In the genomic region with DNA sequence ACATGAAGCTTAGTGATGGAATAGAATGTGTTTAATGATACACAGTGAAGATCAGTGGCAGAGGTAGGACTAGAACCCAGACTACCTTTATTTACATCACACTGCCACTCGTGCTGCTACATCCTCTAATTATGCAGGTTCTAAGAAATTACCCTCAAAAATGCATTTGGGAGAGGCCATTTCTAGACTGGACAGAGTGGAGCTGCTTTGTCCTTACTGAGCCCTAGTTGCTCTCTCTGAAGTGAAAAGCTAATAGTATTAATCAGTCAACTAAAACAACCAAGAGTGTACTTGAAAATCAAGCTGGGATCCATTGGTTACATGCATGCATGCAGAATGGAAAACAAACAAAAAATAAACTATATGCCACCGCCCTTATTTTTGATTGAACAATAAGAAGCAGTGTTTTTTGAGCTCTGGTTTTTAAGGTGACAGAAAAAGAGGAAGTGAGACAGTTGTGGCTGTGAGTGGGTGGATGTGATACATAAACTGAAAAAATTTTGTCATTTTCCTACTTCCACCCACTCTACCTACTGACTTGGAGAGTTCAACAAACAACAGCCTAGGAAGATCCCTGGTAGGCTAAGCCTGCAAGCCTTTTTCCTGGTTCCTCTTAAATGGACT, we compare ENCODE assay signal across 8 cellular contexts.
A peak's percentile ranks its signal among the peaks of the same experiment; 100 is the strongest.
DNase-seq lines count a peak whose midpoint lies in the region; ATAC-seq lines count a peak whose summit lies in the region.

No MANE protein-coding gene starts in this region.

- no peaks in the 10 kb centered on the region for H3K9me3 Mint-ChIP-seq in stimulated activated naive CD8-positive, alpha-beta T cell treated with anti-CD3 and anti-CD28 coated beads, Interleukin-15, Interleukin-2, amounts not matched to agents 100 ng/mL and 50 ng/mL, for 24 hours

- DNase-seq in activated gamma-delta T cell treated with anti-CD3 and anti-CD28 coated beads, Interleukin-2, amount 50 U/mL, for 16 hours (ENCODE audit: low read depth): peak; percentile 12
- DNase-seq in activated gamma-delta T cell treated with Interleukin-2 at 50 U/mL for 16 hours (no peak), NCI-H2081 (lab: John Stamatoyannopoulos, UW) (no peak), D341Med (ENCODE audit: low spot score) (no peak), NCI-H1092 treated with DMSO at 0.1 percent for 48 hours (lab: John Stamatoyannopoulos, UW) (no peak)
- peak; percentile 4 to 12 for DNase-seq in activated CD4-positive, alpha-beta T cell treated with anti-CD3 and anti-CD28 coated beads, Interleukin-2, amount 50 U/mL, for 4 hours

- peak; percentile 78 for ATAC-seq in HG03159 (IDR thresholded peaks at IDR 0.05; ENCODE audit: unreplicated experiment)

- H3K36me3 Mint-ChIP-seq in stimulated activated naive CD8-positive, alpha-beta T cell treated with anti-CD3 and anti-CD28 coated beads, Interleukin-15, Interleukin-2, amounts not matched to agents 100 ng/mL and 50 ng/mL, for 24 hours (ENCODE audit: low read depth): no peaks in the 10 kb centered on the region

- H3K27ac Mint-ChIP-seq in stimulated activated naive CD8-positive, alpha-beta T cell treated with anti-CD3 and anti-CD28 coated beads, Interleukin-15, Interleukin-2, amounts not matched to agents 100 ng/mL and 50 ng/mL, for 24 hours: peak overlapping the region; percentile 99

- H3K4me3 Mint-ChIP-seq in stimulated activated naive CD8-positive, alpha-beta T cell treated with anti-CD3 and anti-CD28 coated beads, Interleukin-15, Interleukin-2, amounts not matched to agents 100 ng/mL and 50 ng/mL, for 24 hours: peak overlapping the region; percentile 74

- no peaks in the 10 kb centered on the region for H3K27me3 Mint-ChIP-seq in stimulated activated naive CD8-positive, alpha-beta T cell treated with anti-CD3 and anti-CD28 coated beads, Interleukin-15, Interleukin-2, amounts not matched to agents 100 ng/mL and 50 ng/mL, for 24 hours

- peaks cover 40% of the 10 kb centered on the region for H3K4me1 Mint-ChIP-seq in stimulated activated naive CD8-positive, alpha-beta T cell treated with anti-CD3 and anti-CD28 coated beads, Interleukin-15, Interleukin-2, amounts not matched to agents 100 ng/mL and 50 ng/mL, for 24 hours (ENCODE audit: low read depth)

Comparison
In these comparisons a context has a peak if more than half of its experiments do, and no peak if none do; other contexts are left out.
1. DNase-seq: peak in activated gamma-delta T cell treated with anti-CD3 and anti-CD28 coated beads, Interleukin-2, amount 50 U/mL, for 16 hours (single experiment) and activated CD4-positive, alpha-beta T cell treated with anti-CD3 and anti-CD28 coated beads, Interleukin-2, amount 50 U/mL, for 4 hours (2 of 2); none in activated gamma-delta T cell treated with Interleukin-2 at 50 U/mL for 16 hours (single experiment), NCI-H2081 (0 of 2), D341Med (single experiment) and NCI-H1092 treated with DMSO at 0.1 percent for 48 hours (single experiment).